ENCODE assay signal across 8 cellular contexts in the genomic region with DNA sequence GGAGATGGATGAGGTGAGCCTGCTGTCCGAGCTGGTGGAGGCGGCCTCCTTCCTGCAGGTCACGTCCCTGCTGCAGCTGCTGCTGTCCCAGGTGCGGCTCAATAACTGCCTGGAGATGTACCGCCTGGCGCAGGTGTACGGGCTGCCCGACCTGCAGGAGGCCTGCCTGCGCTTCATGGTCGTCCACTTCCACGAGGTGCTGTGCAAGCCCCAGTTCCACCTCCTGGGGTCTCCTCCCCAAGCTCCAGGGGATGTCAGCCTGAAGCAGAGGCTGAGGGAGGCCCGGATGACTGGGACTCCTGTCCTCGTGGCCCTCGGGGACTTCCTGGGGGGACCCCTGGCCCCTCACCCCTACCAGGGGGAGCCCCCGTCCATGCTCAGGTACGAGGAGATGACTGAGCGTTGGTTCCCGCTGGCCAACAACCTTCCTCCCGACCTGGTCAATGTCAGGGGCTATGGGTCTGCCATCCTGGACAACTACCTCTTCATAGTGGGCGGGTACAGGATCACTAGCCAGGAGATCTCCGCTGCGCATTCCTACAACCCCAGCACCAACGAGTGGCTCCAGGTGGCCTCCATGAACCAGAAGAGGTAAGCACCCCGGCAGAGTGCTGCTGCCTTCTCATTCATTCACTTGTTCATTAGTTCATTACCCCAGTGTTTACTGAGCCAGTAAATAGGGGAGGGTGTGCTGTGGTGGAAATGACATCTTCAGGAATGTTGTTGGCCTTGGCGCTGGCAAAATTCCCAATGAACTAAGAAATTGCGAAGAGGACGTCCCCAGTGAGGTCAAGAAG. TPM values are rescaled to one million over a fixed set of nuclear protein-coding genes. Genes with fewer than 3 reads are reported as not detected.
A peak's percentile ranks its signal among the peaks of the same experiment; 100 is the strongest.
DNase-seq lines count a peak whose midpoint lies in the region; FAIRE-seq and TF ChIP-seq lines count a peak whose summit lies in the region.

No MANE protein-coding gene starts in this region.

- H3K36me3 ChIP-seq in WERI-Rb-1 (peaks cover 18% of the 10 kb centered on the region), endocrine pancreas (ENCODE audit: control insufficient read depth, insufficient read depth, low read length) (no peaks in the 10 kb centered on the region), muscle layer of duodenum (ENCODE audit: control insufficient read depth in 1 of 2, insufficient read depth in 2 of 2, low read length in 2 of 2) (no peaks in the 10 kb centered on the region)

- H3K27ac ChIP-seq in WERI-Rb-1 (peak overlapping the region; percentile 91), muscle layer of duodenum (ENCODE audit: low read length) (peak overlapping the region; percentile 91)

- peak; percentile 60 for FAIRE-seq in GM12892 (lab: Jason Lieb, UNC)

- peak overlapping the region; percentile 75 for H3K9ac ChIP-seq in endocrine pancreas (ENCODE audit: control insufficient read depth, insufficient read depth, low read length)

- TF ChIP-seq CTCF in LNCaP clone FGC (IDR thresholded peaks at IDR 0.05; ENCODE audit: control insufficient read depth, extremely low read depth, insufficient read depth) (no peak), WERI-Rb-1 (IDR thresholded peaks at IDR 0.05; ENCODE audit: low read depth, low read length) (peak; percentile 13; the same call in 1 of the 2 replicates)

- H3K4me3 ChIP-seq in LNCaP clone FGC (ENCODE audit: low read depth, low read length) = peak overlapping the region; percentile 70
- H3K4me3 ChIP-seq in WERI-Rb-1 (ENCODE audit: low read depth, low read length) = peak overlapping the region; percentile 54
- H3K4me3 ChIP-seq in endocrine pancreas (ENCODE audit: control insufficient read depth, insufficient read depth, low read length) = peak overlapping the region; percentile 89
- peak overlapping the region; percentile 89 to 93 for H3K4me3 ChIP-seq in muscle layer of duodenum (ENCODE audit: low read depth in 1 of 2, low read length in 2 of 2)

- no peak for TF ChIP-seq POLR2A in GM12892 (IDR thresholded peaks at IDR 0.05; ENCODE audit: low read depth, low read length)

- H3K9me3 ChIP-seq in WERI-Rb-1 (ENCODE audit: severe bottlenecking) (no peaks in the 10 kb centered on the region), endocrine pancreas (ENCODE audit: control insufficient read depth, low read length) (no peaks in the 10 kb centered on the region), muscle layer of duodenum (ENCODE audit: control insufficient read depth in 1 of 2, low read length in 2 of 2) (no peaks in the 10 kb centered on the region)

- DNase-seq in GM12892 (ENCODE audit: insufficient read length) (peak; percentile 38), H4 (ENCODE audit: low spot score) (peak; percentile 51), LNCaP clone FGC (ENCODE audit: low read depth) (peak; percentile 36), WERI-Rb-1 (peak; percentile 47), ureter (ENCODE audit: low spot score) (peak; percentile 48), NCI-H774 (lab: John Stamatoyannopoulos, UW) (no peak)

- H3K27me3 ChIP-seq in WERI-Rb-1 (ENCODE audit: insufficient read depth, low read depth, severe bottlenecking) (no peaks in the 10 kb centered on the region), endocrine pancreas (ENCODE audit: control insufficient read depth, insufficient read depth, low read length) (no peaks in the 10 kb centered on the region), muscle layer of duodenum (ENCODE audit: low read depth, low read length) (no peaks in the 10 kb centered on the region)

- H3K4me1 ChIP-seq in endocrine pancreas (ENCODE audit: control insufficient read depth, insufficient read depth, low read length) = peaks cover 5% of the 10 kb centered on the region
- peaks cover 4 to 36% of the 10 kb centered on the region in 2 donors for H3K4me1 ChIP-seq in muscle layer of duodenum (ENCODE audit: control insufficient read depth in 1 of 2, insufficient read depth in 2 of 2, low read length in 2 of 2)

RNA-seq across cellular contexts. Expression of a gene that starts 0.8 kb away (rescaled TPM):
- not detected for polyA plus RNA-seq in GM12892 (2012; ENCODE audit: missing spikeins)
- not detected in 2 replicates for total RNA-seq in H4 (2014; rRNA removed; shearing (Covaris generic))
- not detected for total RNA-seq in ureter

RNA-seq across cellular contexts. Expression of a gene that starts 0.8 kb away (rescaled TPM):
- 8.4 TPM for polyA plus RNA-seq in GM12892 (2012; ENCODE audit: missing spikeins)
- 5.0 and 7.4 TPM in 2 replicates for total RNA-seq in H4 (2014; rRNA removed; shearing (Covaris generic))
- 38.4 TPM for total RNA-seq in ureter
